21 cellular contexts compared by ENCODE assay signal in the genomic region with DNA sequence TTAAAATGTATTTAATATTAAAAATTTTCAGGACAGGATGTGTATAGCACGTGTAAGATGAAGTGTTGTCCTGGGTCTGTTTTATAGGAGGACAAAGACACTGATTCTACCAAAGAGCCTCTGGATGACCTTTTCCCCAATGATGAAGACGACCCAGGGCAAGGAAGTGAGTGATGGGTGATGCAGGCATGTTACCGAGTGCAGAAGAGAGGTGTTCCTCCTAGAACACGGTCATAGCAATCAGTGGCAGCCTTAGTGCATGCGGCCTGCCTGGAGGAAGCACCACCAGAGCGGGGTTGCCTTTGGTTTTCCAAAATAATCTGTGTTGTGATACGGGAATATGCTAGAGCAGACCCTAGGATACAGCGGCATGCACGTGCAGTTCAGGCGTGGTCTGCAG. TPM values are rescaled to one million over a fixed set of nuclear protein-coding genes. Genes with fewer than 3 reads are reported as not detected.
A peak's percentile ranks its signal among the peaks of the same experiment; 100 is the strongest.
DNase-seq lines count a peak whose midpoint lies in the region; ATAC-seq and TF ChIP-seq lines count a peak whose summit lies in the region.
"Had no signal": no experiment of that assay in that cellular context is flagged by ENCODE, and none has a peak within 500 bp of the region (broad histone marks: within the 10 kb centered on the region; RNA-seq: fewer than 3 reads in every experiment).

No MANE protein-coding gene starts in this region.

- H3K4me1 Mint-ChIP-seq in chondrocyte (ENCODE audit: low read depth) = peaks cover 41% of the 10 kb centered on the region
- no peaks in the 10 kb centered on the region for H3K4me1 Mint-ChIP-seq in neural crest cell

- H3K79me1 ChIP-seq in neuronal stem cell (ENCODE audit: low read depth, low read length) = no peaks in the 10 kb centered on the region

- no peak overlapping the region for H3K23ac ChIP-seq in neuronal stem cell (ENCODE audit: low read depth, low read length, poor library complexity)

- no peak overlapping the region for H3K14ac ChIP-seq in neuronal stem cell (ENCODE audit: low read length)

- H2AFZ ChIP-seq in PC-3 (ENCODE audit: low read length) (no peak overlapping the region), neuronal stem cell (ENCODE audit: low read length) (no peak overlapping the region)
- H2AFZ ChIP-seq: PC-9 had no signal

- no peak overlapping the region for H4K8ac ChIP-seq in neuronal stem cell (ENCODE audit: low read depth, low read length)

- no peak overlapping the region for H3K4me3 ChIP-seq in PC-3 (ENCODE audit: low read length)
- H3K4me3 ChIP-seq in neuronal stem cell (ENCODE audit: low read length in 2 of 2) = no peak overlapping the region
- H3K4me3 ChIP-seq: A549, K562, PC-9 had no signal

- peak overlapping the region; percentile 51 for H3K27ac Mint-ChIP-seq in chondrocyte (ENCODE audit: unreplicated experiment)
- peak overlapping the region; percentile 57 for H3K27ac Mint-ChIP-seq in neural crest cell (ENCODE audit: unreplicated experiment)

- H3K9me2 ChIP-seq in PC-3 (replicated peaks; ENCODE audit: low read length) = no peaks in the 10 kb centered on the region

- H2BK15ac ChIP-seq in neuronal stem cell (ENCODE audit: low read length) = no peak overlapping the region

- no peaks in the 10 kb centered on the region for H3F3A ChIP-seq in PC-3 (ENCODE audit: low read length, unreplicated experiment)

- no peaks in the 10 kb centered on the region for H3K27me3 Mint-ChIP-seq in chondrocyte (ENCODE audit: low read depth)
- no peaks in the 10 kb centered on the region for H3K27me3 Mint-ChIP-seq in neural crest cell (ENCODE audit: low read depth)

- H3K36me3 Mint-ChIP-seq in chondrocyte (ENCODE audit: low read depth) = peaks cover 33% of the 10 kb centered on the region
- H3K36me3 Mint-ChIP-seq in neural crest cell (ENCODE audit: low read depth) = peaks cover 29% of the 10 kb centered on the region

- no peaks in the 10 kb centered on the region for H3K27me3 ChIP-seq in PC-3 (ENCODE audit: low read length)
- H3K27me3 ChIP-seq in neuronal stem cell (ENCODE audit: control insufficient read depth in 3 of 3, insufficient read depth in 3 of 3, low read depth in 1 of 3, low read length in 3 of 3) = no peaks in the 10 kb centered on the region

- H3K18ac ChIP-seq in neuronal stem cell (ENCODE audit: low read length) = no peak overlapping the region

- H4K20me1 ChIP-seq in PC-3 (ENCODE audit: low read length) = peaks cover 17% of the 10 kb centered on the region

- H2BK120ac ChIP-seq in neuronal stem cell (ENCODE audit: low read depth, low read length) = no peak overlapping the region

- peak; percentile 52 for DNase-seq in ELR (ENCODE audit: low read depth)
- DNase-seq in PC-3 = no peak
- no peak for DNase-seq in chondrocyte (ENCODE audit: low spot score)
- DNase-seq in neural crest cell (ENCODE audit: low read depth, low spot score) = no peak
- DNase-seq in HuH-7.5 (ENCODE audit: low spot score) = no peak
- no peak for DNase-seq in activated CD4-positive, CD25-positive, alpha-beta regulatory T cell treated with anti-CD3 and anti-CD28 coated beads, Interleukin-2, amount 50 U/mL, for 72 hours
- no peak for DNase-seq in neuronal stem cell (ENCODE audit: low spot score)
- DNase-seq: Calu3, DMS79 treated with DMSO at 0.1 percent for 48 hours, MV-4-11, NCI-H1105, NCI-H146, NCI-H1930, NCI-H2107, NCI-H524, NCI-H774, PC-9, SHP77 had no signal

- H3K9ac ChIP-seq in PC-3 (ENCODE audit: low read length) (no peak overlapping the region), neuronal stem cell (ENCODE audit: low read depth, low read length, poor library complexity) (no peak overlapping the region)

- H3K9me3 Mint-ChIP-seq in chondrocyte (ENCODE audit: low read depth) (no peaks in the 10 kb centered on the region), neural crest cell (no peaks in the 10 kb centered on the region)

- no peak overlapping the region for H3K4ac ChIP-seq in neuronal stem cell (ENCODE audit: low read length)

- BruUV-seq in PC-3 (replicated peaks; lab: Mats Ljungman, UMichigan) = no TSS peak

- CTCF ChIA-PET in PC-3 (lab: Charles Lee) = no interaction called here

- H3K4me1 ChIP-seq in PC-3 (ENCODE audit: insufficient read depth, low read length) = no peaks in the 10 kb centered on the region; the same call in 1 of the 2 replicates
- no peaks in the 10 kb centered on the region for H3K4me1 ChIP-seq in neuronal stem cell (ENCODE audit: control insufficient read depth in 2 of 2, insufficient read depth in 1 of 2, low read depth in 1 of 2, low read length in 2 of 2)
- H3K4me1 ChIP-seq: A549 had no signal

- no peak overlapping the region for H4K91ac ChIP-seq in neuronal stem cell (ENCODE audit: low read depth, low read length, poor library complexity)

- peak; percentile 51; the same call in 1 of the 2 replicates for ATAC-seq in PC-3
- ATAC-seq: A549, HCT116, K562 had no signal

- no peak overlapping the region for H2AK5ac ChIP-seq in neuronal stem cell (ENCODE audit: low read depth, low read length)

- intact Hi-C loops in PC-3 (cut with micrococcal nuclease) = no loop called here

- H3K9me3 ChIP-seq in PC-3 (ENCODE audit: low read length) (no peaks in the 10 kb centered on the region), neuronal stem cell (replicated peaks in 1 of 2; ENCODE audit: control insufficient read depth in 2 of 2, insufficient read depth in 1 of 2, low read depth in 1 of 2, low read length in 2 of 2) (no peaks in the 10 kb centered on the region)
- H3K9me3 ChIP-seq: A549 had no signal

- no peak overlapping the region for H2BK12ac ChIP-seq in neuronal stem cell (ENCODE audit: low read length)

- H3K36me3 ChIP-seq in PC-3 (ENCODE audit: low read depth, low read length) = peaks cover 53% of the 10 kb centered on the region
- H3K36me3 ChIP-seq in neuronal stem cell (replicated peaks in 1 of 2; ENCODE audit: control insufficient read depth in 2 of 2, insufficient read depth in 2 of 2, low read length in 2 of 2) = peaks cover 32 to 92% of the 10 kb centered on the region in 2 donors

- H3K79me2 ChIP-seq in PC-3 (ENCODE audit: low read length) = peaks cover 43% of the 10 kb centered on the region

- no peak overlapping the region for H2BK5ac ChIP-seq in neuronal stem cell (ENCODE audit: low read length)

- H3K4me3 Mint-ChIP-seq in chondrocyte (ENCODE audit: unreplicated experiment) (no peak overlapping the region), neural crest cell (no peak overlapping the region)

- TF ChIP-seq CTCF in PC-3 (conservative IDR thresholded peaks at IDR 0.05; ENCODE audit: low read depth, low read length) = no peak
- TF ChIP-seq CTCF in chondrocyte (IDR thresholded peaks at IDR 0.05) = no peak
- TF ChIP-seq CTCF in neural crest cell (conservative IDR thresholded peaks at IDR 0.05) = no peak

- POLR2A ChIA-PET in PC-3 (lab: Charles Lee; ENCODE audit: unreplicated experiment) = no interaction called here

- H3K4me2 ChIP-seq in PC-3 (ENCODE audit: low read length) (no peak overlapping the region), neuronal stem cell (ENCODE audit: insufficient read depth, low read length, poor library complexity, severe bottlenecking) (no peak overlapping the region)
- H3K4me2 ChIP-seq: A549, PC-9 had no signal

- WGBS in neuronal stem cell (ENCODE audit: extremely low coverage in 2 of 2, insufficient read length in 2 of 2, insufficient replicate concordance in 1 of 2), 2 donors = no CpG with 5 or more reads among the region's 10 CpGs

- H3K27ac ChIP-seq in PC-3 (ENCODE audit: low read length) (no peak overlapping the region), neuronal stem cell (replicated peaks; ENCODE audit: low read length) (no peak overlapping the region)
- H3K27ac ChIP-seq: A549, PC-9 had no signal

RNA-seq across cellular contexts. Expression of gene KLC1, which starts 33.0 kb away (rescaled TPM):
- 306 and 466 TPM in 2 replicates for total RNA-seq in PC-3 (2014; rRNA removed)
- 188 to 226 TPM (median 190 TPM) in 3 replicates for total RNA-seq in chondrocyte
- total RNA-seq in neural crest cell = 173 and 180 TPM in 2 replicates
- polyA plus RNA-seq in neuronal stem cell (2013, experiment 1 of 2) = 98.0 TPM
- 101 TPM for polyA plus RNA-seq in neuronal stem cell (2013, experiment 2 of 2)

RNA-seq across cellular contexts. Expression of gene XRCC3, which starts 53.2 kb away (rescaled TPM):
- total RNA-seq in PC-3 (2014; rRNA removed) (61.3 and 80.3 TPM in 2 replicates), chondrocyte (3.4 to 9.9 TPM (median 6.6 TPM) in 3 replicates), neural crest cell (50.8 and 53.6 TPM in 2 replicates)
- 31.8 TPM for polyA plus RNA-seq in neuronal stem cell (2013, experiment 1 of 2)
- polyA plus RNA-seq in neuronal stem cell (2013, experiment 2 of 2) = 33.0 TPM

RNA-seq across cellular contexts. Expression of gene ZFYVE21, which starts 53.6 kb away (rescaled TPM):
- 47.2 and 50.1 TPM in 2 replicates for total RNA-seq in PC-3 (2014; rRNA removed)
- total RNA-seq in chondrocyte = 68.6 to 84.3 TPM (median 68.6 TPM) in 3 replicates
- total RNA-seq in neural crest cell = 42.0 and 44.0 TPM in 2 replicates
- polyA plus RNA-seq in neuronal stem cell (2013, experiment 1 of 2) = 34.8 TPM
- 32.9 TPM for polyA plus RNA-seq in neuronal stem cell (2013, experiment 2 of 2)
